Comparison of ENCODE assay signal across 8 cellular contexts in the genomic region with DNA sequence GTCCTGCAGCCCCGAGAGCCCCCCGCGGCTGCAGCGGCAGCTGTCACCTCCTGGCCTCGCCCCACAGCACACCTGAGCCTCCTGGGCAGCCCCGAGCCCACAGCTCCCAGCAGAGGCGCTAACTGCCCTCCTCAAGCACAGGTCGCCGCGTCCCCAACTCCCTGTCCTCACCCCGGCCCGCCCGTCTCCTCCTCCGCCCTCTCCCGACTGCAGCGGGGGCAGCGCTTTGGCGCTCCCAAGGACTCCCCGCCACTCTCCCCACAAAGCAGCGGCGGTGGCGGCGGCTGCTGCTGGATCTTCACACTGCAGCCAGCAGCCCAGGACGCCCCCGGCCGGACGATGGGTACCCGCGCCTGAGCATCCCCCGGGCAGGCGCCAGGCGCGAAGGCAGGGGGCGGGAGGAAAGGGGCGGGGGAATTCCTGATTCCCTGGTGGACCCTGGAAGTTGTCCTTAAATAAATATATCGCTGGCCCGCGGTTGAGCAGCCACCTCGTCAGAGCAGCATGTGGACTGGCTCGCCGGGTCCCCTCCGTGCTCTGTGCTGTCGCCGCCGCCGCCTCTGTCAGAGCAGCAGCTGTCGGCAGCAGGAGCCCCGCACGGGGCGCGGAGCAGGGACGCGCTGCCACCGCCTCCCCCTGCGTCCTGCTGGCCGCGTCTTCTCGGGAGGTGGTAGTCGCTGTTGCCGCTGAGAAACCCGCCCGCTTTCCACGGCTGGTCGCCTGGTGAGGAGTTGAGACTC. TPM values are rescaled to one million over a fixed set of nuclear protein-coding genes. Genes with fewer than 3 reads are reported as not detected.
DNase-seq lines count a peak whose midpoint lies in the region; ATAC-seq, FAIRE-seq and TF ChIP-seq lines count a peak whose summit lies in the region.

Gene ZNF804B, plus strand, starts transcription at position 485 of the 740 bp plus-strand sequence. CDS start 277 bp downstream, outside the sequence.

- H3K27ac ChIP-seq in HEK293 (ENCODE audit: extremely low read depth, low read depth, low read length), result no peak within 1 kb of the TSS
- H3K27ac ChIP-seq in VCaP, result no peak within 1 kb of the TSS
- no peak within 1 kb of the TSS for H3K27ac ChIP-seq in iPS DF 6.9 (ENCODE audit: low read length)
- H3K27ac ChIP-seq in skin epidermis, result no peak within 1 kb of the TSS

- POLR2A ChIA-PET in HEK293 (lab: Yijun Ruan, JAX), result interaction anchor here (0.6 kb wide), 1 partner anchor 658 kb away, joined by 4 read pairs; no protein-coding TSS in a partner anchor

- H3K9me3 ChIP-seq in HEK293 (ENCODE audit: control insufficient read depth, insufficient read depth, low read depth, low read length) (no peaks in the 10 kb centered on the region), iPS DF 6.9 (ENCODE audit: control insufficient read depth, insufficient read depth, low read length) (no peaks in the 10 kb centered on the region)

- WGBS in iPS DF 6.9 (ENCODE audit: insufficient coverage, insufficient read length), result no CpG with 5 or more reads among the region's 64 CpGs

- no peak for TF ChIP-seq POLR2A in GM12891 (IDR thresholded peaks at IDR 0.05; ENCODE audit: low read depth, low read length)

- FAIRE-seq in GM12891 (lab: Jason Lieb, UNC), result no peak

- DNase-seq in iPS DF 6.9 (ENCODE audit: low read depth, low spot score) (no peak), SW480 (ENCODE audit: low spot score) (no peak), GM12891 (ENCODE audit: insufficient read length, low spot score) (no peak)

- no peak for ATAC-seq in HG03342 (IDR thresholded peaks at IDR 0.05; ENCODE audit: unreplicated experiment)
- no peak for ATAC-seq in HG03378 (IDR thresholded peaks at IDR 0.05; ENCODE audit: unreplicated experiment)

- H3K4me1 ChIP-seq in HEK293 (ENCODE audit: control insufficient read depth, insufficient read depth, low read length), result no peaks in the 10 kb centered on the region
- H3K4me1 ChIP-seq in iPS DF 6.9 (ENCODE audit: control insufficient read depth, insufficient read depth, low read length), result no peaks in the 10 kb centered on the region

- TF ChIP-seq CTCF in HEK293 (tag by site-specific recombination; IDR thresholded peaks at IDR 0.05) (peak; percentile 26; the same call in 1 of the 2 replicates), VCaP (conservative IDR thresholded peaks at IDR 0.05) (peak; percentile 28; the same call in 1 of the 2 replicates)

- peaks cover 10% of the 10 kb centered on the region; the same call in 1 of the 2 replicates for H3K27me3 ChIP-seq in iPS DF 6.9 (ENCODE audit: control insufficient read depth, insufficient read depth, low read length)

- CTCF ChIA-PET in HEK293 (lab: Yijun Ruan, JAX), result no interaction called here

- H3K36me3 ChIP-seq in HEK293 (ENCODE audit: control insufficient read depth in 2 of 2, insufficient read depth in 1 of 2, low read length in 2 of 2) (no peaks in the 10 kb centered on the region), iPS DF 6.9 (ENCODE audit: control insufficient read depth, insufficient read depth, low read length) (no peaks in the 10 kb centered on the region)

- H3K4me3 ChIP-seq in HEK293 (ENCODE audit: low read depth, low read length) (peak within 1 kb of the TSS; percentile 36), iPS DF 6.9 (ENCODE audit: low read length) (peak within 1 kb of the TSS; percentile 42; the same call in 1 of the 2 replicates), skin epidermis (peak within 1 kb of the TSS in 4 of 7 experiments; percentile 5 to 29 (median 18))

TF ChIP-seq in HEK293, 187 proteins besides CTCF, POLR2A, EP300 and RAD21 (continues in another document):
- TF ChIP-seq ZNF146 (tag by site-specific recombination; IDR thresholded peaks at IDR 0.05) (no peak), ZFHX2 (tag by site-specific recombination; conservative IDR thresholded peaks at IDR 0.05) (peak; percentile 53), GLIS2 (tag by site-specific recombination; IDR thresholded peaks at IDR 0.05) (peak; percentile 67), ZNF670 (tag by site-specific recombination; IDR thresholded peaks at IDR 0.05; ENCODE audit: low read depth) (no peak), EGR2 (tag by site-specific recombination; IDR thresholded peaks at IDR 0.05; ENCODE audit: low read depth) (peak; percentile 26; the same call in 1 of the 2 replicates), ZNF335 (tag by site-specific recombination; conservative IDR thresholded peaks at IDR 0.05) (0 out of 2 replicates have a peak, but pooled peaks have one; percentile 16), ZNF133 (tag by site-specific recombination; IDR thresholded peaks at IDR 0.05) (no peak), GLIS1 (tag by site-specific recombination; IDR thresholded peaks at IDR 0.05) (peak; percentile 46; the same call in 1 of the 2 replicates)
- TF ChIP-seq, protein P1, sequence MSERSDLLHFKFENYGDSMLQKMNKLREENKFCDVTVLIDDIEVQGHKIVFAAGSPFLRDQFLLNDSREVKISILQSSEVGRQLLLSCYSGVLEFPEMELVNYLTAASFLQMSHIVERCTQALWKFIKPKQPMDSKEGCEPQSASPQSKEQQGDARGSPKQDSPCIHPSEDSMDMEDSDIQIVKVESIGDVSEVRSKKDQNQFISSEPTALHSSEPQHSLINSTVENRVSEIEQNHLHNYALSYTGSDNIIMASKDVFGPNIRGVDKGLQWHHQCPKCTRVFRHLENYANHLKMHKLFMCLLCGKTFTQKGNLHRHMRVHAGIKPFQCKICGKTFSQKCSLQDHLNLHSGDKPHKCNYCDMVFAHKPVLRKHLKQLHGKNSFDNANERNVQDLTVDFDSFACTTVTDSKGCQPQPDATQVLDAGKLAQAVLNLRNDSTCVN (tag by site-specific recombination; optimal IDR thresholded peaks at IDR 0.05), result peak; percentile 48
- TF ChIP-seq, protein P2, sequence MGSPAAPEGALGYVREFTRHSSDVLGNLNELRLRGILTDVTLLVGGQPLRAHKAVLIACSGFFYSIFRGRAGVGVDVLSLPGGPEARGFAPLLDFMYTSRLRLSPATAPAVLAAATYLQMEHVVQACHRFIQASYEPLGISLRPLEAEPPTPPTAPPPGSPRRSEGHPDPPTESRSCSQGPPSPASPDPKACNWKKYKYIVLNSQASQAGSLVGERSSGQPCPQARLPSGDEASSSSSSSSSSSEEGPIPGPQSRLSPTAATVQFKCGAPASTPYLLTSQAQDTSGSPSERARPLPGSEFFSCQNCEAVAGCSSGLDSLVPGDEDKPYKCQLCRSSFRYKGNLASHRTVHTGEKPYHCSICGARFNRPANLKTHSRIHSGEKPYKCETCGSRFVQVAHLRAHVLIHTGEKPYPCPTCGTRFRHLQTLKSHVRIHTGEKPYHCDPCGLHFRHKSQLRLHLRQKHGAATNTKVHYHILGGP (tag by site-specific recombination; IDR thresholded peaks at IDR 0.05), result no peak

TF ChIP-seq in GM12891, 5 proteins besides CTCF, POLR2A, EP300 and RAD21:
- TF ChIP-seq POLR2AphosphoS5 (IDR thresholded peaks at IDR 0.05; ENCODE audit: low read depth, low read length) (no peak), SPI1 (IDR thresholded peaks at IDR 0.05; ENCODE audit: low read depth, low read length) (no peak), PAX5 (IDR thresholded peaks at IDR 0.05; ENCODE audit: insufficient read depth, low read length, severe bottlenecking) (no peak), TAF1 (IDR thresholded peaks at IDR 0.05; ENCODE audit: low read depth, low read length) (no peak), POU2F2 (IDR thresholded peaks at IDR 0.05; ENCODE audit: low read depth, low read length) (no peak)

RNA-seq across cellular contexts. Expression of gene ZNF804B, which starts in this region (rescaled TPM):
- polyA plus RNA-seq in GM12891 (2012; ENCODE audit: low read depth, missing spikeins), result not detected
